Comparison of ENCODE assay signal across 1 cellular context in the genomic region with DNA sequence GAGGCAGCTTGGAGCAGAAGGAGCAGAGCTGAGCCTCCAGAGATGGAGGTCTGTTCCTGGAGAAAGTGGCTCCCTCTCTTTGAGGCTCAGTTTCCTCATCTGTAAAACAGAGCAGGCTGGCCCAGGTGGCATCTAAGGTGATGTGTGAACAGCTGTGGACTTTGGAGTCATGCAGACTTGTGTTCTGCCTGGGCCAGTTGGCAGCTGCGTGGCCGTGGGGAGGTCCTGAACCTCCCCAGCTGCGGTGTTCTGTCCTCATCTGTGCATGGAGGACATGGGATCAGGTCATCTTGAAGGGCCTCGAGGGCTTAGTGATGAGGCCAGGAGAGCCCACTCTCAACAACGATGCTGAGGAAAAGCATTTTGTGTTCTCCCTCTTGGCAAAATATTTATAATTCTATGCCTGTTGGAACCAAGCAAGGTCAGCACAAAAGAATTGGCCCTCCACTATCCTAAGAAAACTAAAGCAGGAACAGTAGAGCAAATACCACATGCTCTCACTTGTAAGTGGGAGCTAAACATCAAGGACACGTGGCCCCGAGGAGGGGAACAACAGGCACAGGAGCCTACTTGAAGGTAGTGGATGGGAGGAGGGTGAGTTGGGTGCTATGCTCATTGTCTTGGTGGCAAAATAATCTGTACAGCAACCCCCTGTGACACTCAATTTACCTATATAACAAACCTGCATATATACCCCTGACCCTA.
TF ChIP-seq lines count a peak whose summit lies in the region.

No MANE protein-coding gene starts in this region.

TF ChIP-seq in IMR-90, 13 proteins besides CTCF, POLR2A, EP300 and RAD21 (continued from another document):
- TF ChIP-seq, protein P1, sequence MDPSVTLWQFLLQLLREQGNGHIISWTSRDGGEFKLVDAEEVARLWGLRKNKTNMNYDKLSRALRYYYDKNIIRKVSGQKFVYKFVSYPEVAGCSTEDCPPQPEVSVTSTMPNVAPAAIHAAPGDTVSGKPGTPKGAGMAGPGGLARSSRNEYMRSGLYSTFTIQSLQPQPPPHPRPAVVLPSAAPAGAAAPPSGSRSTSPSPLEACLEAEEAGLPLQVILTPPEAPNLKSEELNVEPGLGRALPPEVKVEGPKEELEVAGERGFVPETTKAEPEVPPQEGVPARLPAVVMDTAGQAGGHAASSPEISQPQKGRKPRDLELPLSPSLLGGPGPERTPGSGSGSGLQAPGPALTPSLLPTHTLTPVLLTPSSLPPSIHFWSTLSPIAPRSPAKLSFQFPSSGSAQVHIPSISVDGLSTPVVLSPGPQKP (IDR thresholded peaks at IDR 0.05; ENCODE audit: borderline replicate concordance, low read depth, low read length): no peak
- no peak for TF ChIP-seq BHLHE40 (IDR thresholded peaks at IDR 0.05; ENCODE audit: low read depth, low read length)
